Comparison of ENCODE assay signal across 24 cellular contexts in genomic region chr7:109699661-109700060, GRCh38.
"Had no signal": no experiment of that assay in that cellular context is flagged by ENCODE, and none has a peak within 500 bp of the region (broad histone marks: within the 10 kb centered on the region; RNA-seq: fewer than 3 reads in every experiment).

No MANE protein-coding gene starts in this region.

- ATAC-seq: psoas muscle; right cardiac atrium; right lobe of liver; stimulated activated effector memory CD8-positive, alpha-beta T cell treated with anti-CD3 and anti-CD28 coated beads, Interleukin-12 subunit alpha, Interleukin-12 subunit beta, amount 100 ng/mL, for 72 hours; stimulated activated naive B cell treated with anti-CD40 and anti-IgM and Interleukin-4, amounts not matched to agents 10 μg/mL and 1 μg/mL and 100 μg/mL, for 72 hours had no signal

- H3K27ac ChIP-seq: neural progenitor cell, ovary, parathyroid adenoma, psoas muscle, right lobe of liver, sigmoid colon, stomach, thoracic aorta, thyroid gland, tibial nerve, upper lobe of left lung, vagina had no signal

- DNase-seq: occipital lobe; ovary; posterior cingulate gyrus; psoas muscle; right cardiac atrium; right lobe of liver; sigmoid colon; small intestine; stimulated activated CD4-positive, alpha-beta T cell treated with anti-CD3 and anti-CD28 coated beads, Interleukin-15, amount 100 ng/mL, for 24 hours; stimulated activated CD4-positive, alpha-beta T cell treated with anti-CD3 and anti-CD28 coated beads, Interleukin-2, amount 100 ng/mL, for 24 hours; stimulated activated CD4-positive, alpha-beta T cell treated with anti-CD3 and anti-CD28 coated beads, Interleukin-2, amount 100 ng/mL, for 48 hours; stimulated activated CD4-positive, alpha-beta T cell treated with anti-CD3 and anti-CD28 coated beads, Interleukin-4, amount 100 ng/mL, for 24 hours; stimulated activated naive B cell treated with anti-CD40 and anti-IgM and Interleukin-4, amounts not matched to agents 10 μg/mL and 1 μg/mL and 100 μg/mL, for 72 hours; stimulated activated naive CD4-positive, alpha-beta T cell treated with Interleukin-2 at 50 U/mL for 16 hours; stomach; thyroid gland; trophoblast cell; upper lobe of left lung had no signal
